In the genomic region with DNA sequence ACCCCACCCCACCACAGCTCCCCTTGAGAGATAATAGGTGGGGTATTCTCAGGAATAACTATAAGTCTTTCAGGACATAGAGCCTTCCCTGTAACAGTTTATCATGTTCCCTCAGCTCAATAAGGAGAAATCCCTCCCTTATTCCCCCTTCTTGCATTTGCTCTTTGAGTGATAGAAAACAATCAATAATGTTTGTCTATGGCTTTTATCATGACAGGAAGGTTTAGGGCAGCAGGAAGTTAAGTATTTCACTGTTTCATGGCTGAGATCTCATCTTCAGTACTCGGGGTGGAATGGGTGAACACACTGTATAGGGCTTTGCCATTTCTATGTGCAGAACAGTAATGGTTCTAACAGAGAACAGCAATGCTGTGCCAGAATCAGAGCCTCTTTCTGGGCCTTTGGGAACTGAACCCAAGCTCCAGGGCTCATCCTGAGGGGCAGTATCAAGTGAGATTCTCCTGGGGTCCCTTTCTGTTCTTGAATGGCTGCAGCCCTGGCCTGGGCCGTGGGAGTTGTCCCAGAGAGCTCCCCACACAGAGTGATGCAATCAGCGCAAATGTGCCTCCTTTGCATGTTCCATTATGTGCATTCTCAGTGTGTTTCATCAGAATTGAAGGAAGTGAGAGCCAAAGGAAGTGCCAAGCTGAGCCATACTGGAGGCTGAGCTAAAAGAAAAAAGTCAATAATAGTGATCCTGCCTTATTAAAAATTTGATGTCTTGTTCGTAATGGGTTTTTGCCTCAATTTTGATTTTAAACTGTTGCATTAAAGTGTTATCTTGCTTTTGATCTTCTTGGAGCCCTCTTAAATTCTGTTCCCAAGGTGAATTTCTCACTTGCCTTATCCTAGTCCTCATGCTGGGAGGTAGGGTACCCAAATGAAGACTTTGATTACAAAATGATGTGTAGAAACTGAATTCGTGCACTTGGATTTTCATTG, we compare ENCODE assay signal across 1 cellular context.
TF ChIP-seq lines count a peak whose summit lies in the region.

No MANE protein-coding gene starts in this region.

TF ChIP-seq in K562, 482 proteins besides CTCF, POLR2A, EP300 and RAD21 (continued from another document):
- TF ChIP-seq RNF2 (IDR thresholded peaks at IDR 0.05) = peak; percentile 85; the same call in 1 of the 2 replicates
- TF ChIP-seq NBN (IDR thresholded peaks at IDR 0.05; ENCODE audit: low read depth) = peak; percentile 77; the same call in 1 of the 2 replicates
- no peak for TF ChIP-seq GTF2B (IDR thresholded peaks at IDR 0.05; ENCODE audit: extremely low read depth, insufficient read length)
- no peak for TF ChIP-seq ZNF77 (CRISPR knock-in tag; IDR thresholded peaks at IDR 0.05)
TF ChIP-seq in K562: peak in this region for 114.
